ENCODE assay signal across 8 cellular contexts in genomic region chr17:7215652-7216139, GRCh38. TPM values are rescaled to one million over a fixed set of nuclear protein-coding genes. Genes with fewer than 3 reads are reported as not detected.
A peak's percentile ranks its signal among the peaks of the same experiment; 100 is the strongest.
DNase-seq lines count a peak whose midpoint lies in the region; ATAC-seq and TF ChIP-seq lines count a peak whose summit lies in the region.

No MANE protein-coding gene starts in this region.

- H3K4me1 Mint-ChIP-seq in T-cell, result peaks cover 66 to 76% (median 72%) of the 10 kb centered on the region in 3 donors

- WGBS in lower leg skin, 2 donors, result 25 to 29% methylated on average over 7 to 8 of the region's 9 CpGs

- peak overlapping the region; percentile 31 to 92 (median 37) for H3K4me3 Mint-ChIP-seq in T-cell

- TF ChIP-seq CTCF in foreskin fibroblast (IDR thresholded peaks at IDR 0.05; ENCODE audit: low read depth, low read length), result no peak
- no peak for TF ChIP-seq CTCF in lower leg skin (IDR thresholded peaks at IDR 0.05)

- DNase-seq in DMS 273 (lab: John Stamatoyannopoulos, UW; ENCODE audit: unreplicated experiment) (peak; percentile 53), DMS 273 treated with DMSO at 0.1 percent for 48 hours (lab: John Stamatoyannopoulos, UW) (no peak), T-cell (peak in 1 of 34 experiments; percentile 30), foreskin fibroblast (peak in 1 of 2 donors; percentile 44), lower leg skin (ENCODE audit: low spot score in 2 of 2) (no peak), NCI-H1694 treated with DMSO at 0.1 percent for 48 hours (lab: John Stamatoyannopoulos, UW) (no peak)
- no peak for DNase-seq in stimulated activated CD4-positive, alpha-beta T cell treated with anti-CD3 and anti-CD28 coated beads, Interleukin-12 subunit alpha, Interleukin-12 subunit beta, amount 100 ng/mL, for 4 hours

- POLR2A ChIA-PET in T-cell (lab: Charles Lee), result interaction anchor here in 1 of 2 donors (0.7 kb wide), 1 partner anchor 27 kb away, joined by 3 read pairs; the partner anchor contains the start of gene GABARAP

- H3K27ac ChIP-seq in skin epidermis, result peak overlapping the region in 15 of 21 experiments; percentile 21 to 79 (median 52)

- no peak for ATAC-seq in T-cell (replicated peaks in 1 of 4)

- peak overlapping the region; percentile 71 to 79 for H3K4me3 ChIP-seq in foreskin fibroblast (ENCODE audit: low read depth in 1 of 2, low read length in 2 of 2)
- no peak overlapping the region for H3K4me3 ChIP-seq in skin epidermis
- H3K4me3 ChIP-seq in lower leg skin (ENCODE audit: low read depth, poor library complexity, severe bottlenecking), result no peak overlapping the region

- no peaks in the 10 kb centered on the region for H3K9me3 Mint-ChIP-seq in T-cell

- TF ChIP-seq POLR2A in lower leg skin (IDR thresholded peaks at IDR 0.05), result no peak

- H3K27ac Mint-ChIP-seq in T-cell, result peak overlapping the region; percentile 88 to 99

- H3K27me3 Mint-ChIP-seq in T-cell, result peaks cover 0 to 5% of the 10 kb centered on the region in 2 donors

- no peaks in the 10 kb centered on the region for H3K36me3 Mint-ChIP-seq in T-cell

- intact Hi-C loops in lower leg skin (cut with DNase I; ENCODE audit: low total_unique reads), result no loop called here

- CTCF ChIA-PET in T-cell (lab: Charles Lee), result no interaction called here

RNA-seq across cellular contexts. Expression of gene DLG4, which starts 3.9 kb away (rescaled TPM):
- total RNA-seq in T-cell (10 to 100 TPM in 2 of 5 donors, 1 to 10 TPM in 3; 8.1 to 13.6 (median 9.3) TPM), lower leg skin (1 to 10 TPM; 2.7 to 7.7 (median 4.7) TPM)

RNA-seq across cellular contexts. Expression of gene ACADVL, which starts 4.0 kb away (rescaled TPM):
- total RNA-seq in T-cell (100 to 1,000 TPM; 275 to 424 (median 385) TPM), lower leg skin (1,000 to 10,000 TPM in 1 of 4 donors, 100 to 1,000 TPM in 3; 703 to 1,179 (median 863) TPM)

RNA-seq across cellular contexts. Expression of gene DVL2, which starts 18.6 kb away (rescaled TPM):
- 10 to 100 TPM; 48.2 to 76.3 (median 70.4) TPM for total RNA-seq in T-cell
- 10 to 100 TPM; 51.7 to 87.5 (median 67.8) TPM for total RNA-seq in lower leg skin

RNA-seq across cellular contexts. Expression of gene PHF23, which starts 23.6 kb away (rescaled TPM):
- 10 to 100 TPM; 13.3 to 51.6 (median 43.5) TPM for total RNA-seq in T-cell
- total RNA-seq in lower leg skin, result 10 to 100 TPM; 23.4 to 32.5 (median 27.9) TPM

RNA-seq across cellular contexts. Expression of gene GABARAP, which starts 26.6 kb away (rescaled TPM):
- total RNA-seq in T-cell (100 to 1,000 TPM; 197 to 278 (median 276) TPM), lower leg skin (100 to 1,000 TPM; 253 to 667 (median 538) TPM)

Comparison
In these comparisons a context has a peak if more than half of its experiments do, and no peak if none do; other contexts are left out.
1. H3K4me3 ChIP-seq: peak in foreskin fibroblast (2 of 2); none in skin epidermis (0 of 7) and lower leg skin (single experiment).